In genomic region chr5:23139338-23140171, GRCh38 we compare ENCODE assay signal across 10 cellular contexts.
A peak's percentile ranks its signal among the peaks of the same experiment; 100 is the strongest.
DNase-seq lines count a peak whose midpoint lies in the region; ATAC-seq, FAIRE-seq and TF ChIP-seq lines count a peak whose summit lies in the region.
"Had no signal": no experiment of that assay in that cellular context is flagged by ENCODE, and none has a peak within 500 bp of the region (broad histone marks: within the 10 kb centered on the region; RNA-seq: fewer than 3 reads in every experiment).

No MANE protein-coding gene starts in this region.

- 1% methylated on average over 4 of the region's 4 CpGs for WGBS in GM12878 (ENCODE audit: insufficient coverage, insufficient replicate concordance, low lambda C conversion rate, missing lambda C conversion rate)

- no peak for TF ChIP-seq POLR2A in GM12878 (IDR thresholded peaks at IDR 0.05; ENCODE audit: low read depth, low read length)

- no peak for FAIRE-seq in GM12878 (lab: Jason Lieb, UNC)
- FAIRE-seq: pancreas had no signal

- H3K36me3 ChIP-seq in GM12878 (ENCODE audit: control insufficient read depth in 2 of 2, insufficient read depth in 2 of 2, low read length in 1 of 2) (no peaks in the 10 kb centered on the region), neural progenitor cell (no peaks in the 10 kb centered on the region)
- H3K36me3 ChIP-seq: pancreas had no signal

- BruUV-seq in GM12878 (replicated peaks; lab: Mats Ljungman, UMichigan) = no TSS peak

- intact Hi-C loops in Right ventricle myocardium superior (cut with DNase I) (loop anchor here (5.0 kb wide), 1 partner anchor 252 kb away; no protein-coding TSS in a partner anchor), left cardiac atrium (cut with DNase I) (loop anchor here in 1 of 2 donors (2.0 to 10.0 kb wide), 2 partner anchors 115 to 251 kb away; no protein-coding TSS in a partner anchor), GM12878 (cut with micrococcal nuclease; ENCODE audit: unreplicated experiment) (loop anchor here (1.0 kb wide), 1 partner anchor 250 kb away; no protein-coding TSS in a partner anchor)

- ATAC-seq in Right ventricle myocardium superior (ENCODE audit: poor library complexity) = peak; percentile 78
- no peak for ATAC-seq in left cardiac atrium
- ATAC-seq in GM12878 = peak; percentile 86
- ATAC-seq in HG02884 (IDR thresholded peaks at IDR 0.05; ENCODE audit: unreplicated experiment) = no peak

- peaks cover 2% of the 10 kb centered on the region for H3K9me3 Mint-ChIP-seq in neural progenitor cell
- H3K9me3 Mint-ChIP-seq: activated B cell treated with CpG ODN at 0.5 μM for 24 hours had no signal

- peak; percentile 44 for TF ChIP-seq RAD21 in GM12878 (IDR thresholded peaks at IDR 0.05; ENCODE audit: insufficient read depth, low read depth, low read length)

- no peaks in the 10 kb centered on the region for H3K27me3 Mint-ChIP-seq in neural progenitor cell (ENCODE audit: insufficient read depth, low read depth)
- H3K27me3 Mint-ChIP-seq: activated B cell treated with CpG ODN at 0.5 μM for 24 hours had no signal

- TF ChIP-seq CTCF in GM12878 (IDR thresholded peaks at IDR 0.05 in 2 of 3, conservative IDR thresholded peaks at IDR 0.05 in 1 of 3; ENCODE audit: control insufficient read depth in 2 of 3, extremely low read depth in 1 of 3, insufficient read depth in 1 of 3, low read depth in 3 of 3, low read length in 3 of 3) (peak; percentile 41 to 67 (median 51); a peak in 5 of 6 replicates), neural progenitor cell (IDR thresholded peaks at IDR 0.05) (peak; percentile 68)

- no peaks in the 10 kb centered on the region for H3K27me3 ChIP-seq in GM12878 (replicated peaks in 1 of 2; ENCODE audit: control insufficient read depth in 2 of 2, insufficient read depth in 2 of 2, low read length in 1 of 2)
- no peaks in the 10 kb centered on the region for H3K27me3 ChIP-seq in neural progenitor cell
- H3K27me3 ChIP-seq: pancreas had no signal

- no peak overlapping the region for H2AFZ ChIP-seq in GM12878 (ENCODE audit: control insufficient read depth, low read depth, low read length)
- peak overlapping the region; percentile 72 for H2AFZ ChIP-seq in neural progenitor cell (replicated peaks)

- SMC1A ChIA-PET in GM12878 (lab: Charles Lee; ENCODE audit: uncharacterized antibody, unreplicated experiment) = interaction anchor here (0.6 kb wide), 1 partner anchor 259 kb away, joined by 4 read pairs; no protein-coding TSS in a partner anchor

- CTCF ChIA-PET in GM12878 (lab: Yijun Ruan, JAX) = no interaction called here

- H3K27ac ChIP-seq in GM12878 (ENCODE audit: control insufficient read depth, insufficient read depth) (no peak overlapping the region), neural progenitor cell (no peak overlapping the region)
- H3K27ac ChIP-seq: pancreas had no signal

- no peak for DNase-seq in Right ventricle myocardium superior
- no peak for DNase-seq in left cardiac atrium
- DNase-seq in NCI-H1417 (lab: John Stamatoyannopoulos, UW) = peak; percentile 39 to 74 (median 39)
- no peak for DNase-seq in GM12878 (ENCODE audit: low read depth, low spot score)
- peak; percentile 38 for DNase-seq in neural progenitor cell (ENCODE audit: low spot score)
- DNase-seq in effector CD4-positive, alpha-beta T cell = no peak
- no peak for DNase-seq in COLO829 (ENCODE audit: low spot score)
- DNase-seq: activated B cell treated with CpG ODN at 0.5 μM for 24 hours, pancreas had no signal

- H3K4me3 ChIP-seq in GM12878 (no peak overlapping the region), neural progenitor cell (no peak overlapping the region)
- H3K4me3 ChIP-seq: pancreas had no signal

- TF ChIP-seq EP300 in GM12878 (IDR thresholded peaks at IDR 0.05; ENCODE audit: borderline replicate concordance in 1 of 2, control insufficient read depth in 1 of 2, low read depth in 2 of 2, low read length in 2 of 2) = no peak

- H3K79me2 ChIP-seq in GM12878 (ENCODE audit: control insufficient read depth, insufficient read depth, low read length) (no peaks in the 10 kb centered on the region), neural progenitor cell (ENCODE audit: low read depth) (no peaks in the 10 kb centered on the region)

- H3K9ac ChIP-seq in GM12878 (ENCODE audit: control insufficient read depth, insufficient read depth, low read length) (no peak overlapping the region), neural progenitor cell (no peak overlapping the region)

- H3K4me2 ChIP-seq in GM12878 (ENCODE audit: control insufficient read depth, insufficient read depth) (no peak overlapping the region), neural progenitor cell (no peak overlapping the region)

- H3K4me1 ChIP-seq in GM12878 (ENCODE audit: control insufficient read depth, insufficient read depth, low read length) (no peaks in the 10 kb centered on the region), neural progenitor cell (no peaks in the 10 kb centered on the region)
- H3K4me1 ChIP-seq: pancreas had no signal

- no peaks in the 10 kb centered on the region for H3K36me3 Mint-ChIP-seq in neural progenitor cell

- RAD21 ChIA-PET in GM12878 (lab: Charles Lee; ENCODE audit: unreplicated experiment) = no interaction called here

- in situ Hi-C loops in GM12878 (cut with MboI) = no loop called here

- H3K9me3 ChIP-seq in GM12878 (replicated peaks; ENCODE audit: control insufficient read depth, insufficient read depth, low read length) (no peaks in the 10 kb centered on the region), neural progenitor cell (ENCODE audit: low read depth) (no peaks in the 10 kb centered on the region)
- H3K9me3 ChIP-seq: pancreas had no signal

- POLR2A ChIA-PET in GM12878 (lab: Charles Lee) = no interaction called here

- no peaks in the 10 kb centered on the region for H3F3A ChIP-seq in neural progenitor cell (ENCODE audit: low read depth)

- no peak overlapping the region for H3K27ac Mint-ChIP-seq in neural progenitor cell
- H3K27ac Mint-ChIP-seq: activated B cell treated with CpG ODN at 0.5 μM for 24 hours had no signal

- H4K20me1 ChIP-seq in GM12878 (ENCODE audit: control insufficient read depth, insufficient read depth) (no peaks in the 10 kb centered on the region), neural progenitor cell (ENCODE audit: low read depth) (no peaks in the 10 kb centered on the region)

- no peak overlapping the region for H3K4me3 Mint-ChIP-seq in neural progenitor cell
- H3K4me3 Mint-ChIP-seq: activated B cell treated with CpG ODN at 0.5 μM for 24 hours had no signal

- H3K4me1 Mint-ChIP-seq in neural progenitor cell = no peaks in the 10 kb centered on the region
- H3K4me1 Mint-ChIP-seq: activated B cell treated with CpG ODN at 0.5 μM for 24 hours had no signal

TF ChIP-seq in GM12878, 131 proteins besides CTCF, POLR2A, EP300 and RAD21 (continues in another document):
- TF ChIP-seq REST (IDR thresholded peaks at IDR 0.05; ENCODE audit: low read depth, low read length) (no peak), SIX5 (IDR thresholded peaks at IDR 0.05; ENCODE audit: low read depth, low read length, severe bottlenecking) (no peak), ZNF592 (IDR thresholded peaks at IDR 0.05) (peak; percentile 81)

Comparison
In these comparisons a context has a peak if more than half of its experiments do, and no peak if none do; other contexts are left out.
1. ATAC-seq: peak in Right ventricle myocardium superior (single experiment) and GM12878 (single experiment); none in left cardiac atrium (0 of 2) and HG02884 (single experiment).
2. DNase-seq: peak in NCI-H1417 (3 of 3) and neural progenitor cell (single experiment); none in Right ventricle myocardium superior (single experiment), left cardiac atrium (single experiment), GM12878 (single experiment), effector CD4-positive, alpha-beta T cell (single experiment) and COLO829 (single experiment).